Comparison of ENCODE assay signal across 1 cellular context in the genomic region with DNA sequence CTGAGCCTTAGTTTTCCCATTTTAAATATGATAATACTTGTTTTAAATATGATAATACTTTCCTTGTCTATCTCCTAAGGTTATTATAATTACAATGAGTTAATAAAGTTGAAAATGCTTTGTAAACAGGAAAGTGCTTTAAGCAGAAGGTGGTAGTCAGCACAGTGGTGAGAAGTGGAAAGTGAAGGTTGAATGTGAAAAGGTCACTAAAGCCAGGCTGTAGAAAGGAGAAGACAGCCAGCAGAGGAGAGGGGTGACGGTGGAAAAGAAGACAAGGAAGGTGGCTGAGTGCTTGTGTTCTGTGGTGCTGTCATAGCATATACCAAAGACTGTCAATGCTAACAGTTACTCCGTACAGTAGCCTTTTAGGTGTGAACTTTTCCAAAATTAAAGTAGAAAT.
TF ChIP-seq lines count a peak whose summit lies in the region.

No MANE protein-coding gene starts in this region.

TF ChIP-seq in WTC11, 78 proteins besides CTCF, POLR2A, EP300 and RAD21 (continued from another document):
- TF ChIP-seq, protein P1, sequence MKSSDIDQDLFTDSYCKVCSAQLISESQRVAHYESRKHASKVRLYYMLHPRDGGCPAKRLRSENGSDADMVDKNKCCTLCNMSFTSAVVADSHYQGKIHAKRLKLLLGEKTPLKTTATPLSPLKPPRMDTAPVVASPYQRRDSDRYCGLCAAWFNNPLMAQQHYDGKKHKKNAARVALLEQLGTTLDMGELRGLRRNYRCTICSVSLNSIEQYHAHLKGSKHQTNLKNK (CRISPR knock-in tag; IDR thresholded peaks at IDR 0.05): no peak
- TF ChIP-seq, protein P2, sequence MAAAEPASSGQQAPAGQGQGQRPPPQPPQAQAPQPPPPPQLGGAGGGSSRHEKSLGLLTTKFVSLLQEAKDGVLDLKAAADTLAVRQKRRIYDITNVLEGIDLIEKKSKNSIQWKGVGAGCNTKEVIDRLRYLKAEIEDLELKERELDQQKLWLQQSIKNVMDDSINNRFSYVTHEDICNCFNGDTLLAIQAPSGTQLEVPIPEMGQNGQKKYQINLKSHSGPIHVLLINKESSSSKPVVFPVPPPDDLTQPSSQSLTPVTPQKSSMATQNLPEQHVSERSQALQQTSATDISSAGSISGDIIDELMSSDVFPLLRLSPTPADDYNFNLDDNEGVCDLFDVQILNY (CRISPR knock-in tag; IDR thresholded peaks at IDR 0.05): no peak
- TF ChIP-seq GRHL2 (CRISPR knock-in tag; IDR thresholded peaks at IDR 0.05; ENCODE audit: insufficient replicate concordance, severe bottlenecking) (no peak), ZNF263 (CRISPR knock-in tag; IDR thresholded peaks at IDR 0.05; ENCODE audit: low read depth) (no peak), TP53 (CRISPR knock-in tag; IDR thresholded peaks at IDR 0.05) (no peak)
- TF ChIP-seq, protein P3, sequence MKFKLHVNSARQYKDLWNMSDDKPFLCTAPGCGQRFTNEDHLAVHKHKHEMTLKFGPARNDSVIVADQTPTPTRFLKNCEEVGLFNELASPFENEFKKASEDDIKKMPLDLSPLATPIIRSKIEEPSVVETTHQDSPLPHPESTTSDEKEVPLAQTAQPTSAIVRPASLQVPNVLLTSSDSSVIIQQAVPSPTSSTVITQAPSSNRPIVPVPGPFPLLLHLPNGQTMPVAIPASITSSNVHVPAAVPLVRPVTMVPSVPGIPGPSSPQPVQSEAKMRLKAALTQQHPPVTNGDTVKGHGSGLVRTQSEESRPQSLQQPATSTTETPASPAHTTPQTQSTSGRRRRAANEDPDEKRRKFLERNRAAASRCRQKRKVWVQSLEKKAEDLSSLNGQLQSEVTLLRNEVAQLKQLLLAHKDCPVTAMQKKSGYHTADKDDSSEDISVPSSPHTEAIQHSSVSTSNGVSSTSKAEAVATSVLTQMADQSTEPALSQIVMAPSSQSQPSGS (CRISPR knock-in tag; IDR thresholded peaks at IDR 0.05; ENCODE audit: borderline replicate concordance, low read depth): no peak
- TF ChIP-seq, protein P4, sequence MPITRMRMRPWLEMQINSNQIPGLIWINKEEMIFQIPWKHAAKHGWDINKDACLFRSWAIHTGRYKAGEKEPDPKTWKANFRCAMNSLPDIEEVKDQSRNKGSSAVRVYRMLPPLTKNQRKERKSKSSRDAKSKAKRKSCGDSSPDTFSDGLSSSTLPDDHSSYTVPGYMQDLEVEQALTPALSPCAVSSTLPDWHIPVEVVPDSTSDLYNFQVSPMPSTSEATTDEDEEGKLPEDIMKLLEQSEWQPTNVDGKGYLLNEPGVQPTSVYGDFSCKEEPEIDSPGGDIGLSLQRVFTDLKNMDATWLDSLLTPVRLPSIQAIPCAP (CRISPR knock-in tag; IDR thresholded peaks at IDR 0.05): no peak
- TF ChIP-seq, protein P5, sequence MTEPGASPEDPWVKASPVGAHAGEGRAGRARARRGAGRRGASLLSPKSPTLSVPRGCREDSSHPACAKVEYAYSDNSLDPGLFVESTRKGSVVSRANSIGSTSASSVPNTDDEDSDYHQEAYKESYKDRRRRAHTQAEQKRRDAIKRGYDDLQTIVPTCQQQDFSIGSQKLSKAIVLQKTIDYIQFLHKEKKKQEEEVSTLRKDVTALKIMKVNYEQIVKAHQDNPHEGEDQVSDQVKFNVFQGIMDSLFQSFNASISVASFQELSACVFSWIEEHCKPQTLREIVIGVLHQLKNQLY (CRISPR knock-in tag; IDR thresholded peaks at IDR 0.05): no peak
